In the genomic region with DNA sequence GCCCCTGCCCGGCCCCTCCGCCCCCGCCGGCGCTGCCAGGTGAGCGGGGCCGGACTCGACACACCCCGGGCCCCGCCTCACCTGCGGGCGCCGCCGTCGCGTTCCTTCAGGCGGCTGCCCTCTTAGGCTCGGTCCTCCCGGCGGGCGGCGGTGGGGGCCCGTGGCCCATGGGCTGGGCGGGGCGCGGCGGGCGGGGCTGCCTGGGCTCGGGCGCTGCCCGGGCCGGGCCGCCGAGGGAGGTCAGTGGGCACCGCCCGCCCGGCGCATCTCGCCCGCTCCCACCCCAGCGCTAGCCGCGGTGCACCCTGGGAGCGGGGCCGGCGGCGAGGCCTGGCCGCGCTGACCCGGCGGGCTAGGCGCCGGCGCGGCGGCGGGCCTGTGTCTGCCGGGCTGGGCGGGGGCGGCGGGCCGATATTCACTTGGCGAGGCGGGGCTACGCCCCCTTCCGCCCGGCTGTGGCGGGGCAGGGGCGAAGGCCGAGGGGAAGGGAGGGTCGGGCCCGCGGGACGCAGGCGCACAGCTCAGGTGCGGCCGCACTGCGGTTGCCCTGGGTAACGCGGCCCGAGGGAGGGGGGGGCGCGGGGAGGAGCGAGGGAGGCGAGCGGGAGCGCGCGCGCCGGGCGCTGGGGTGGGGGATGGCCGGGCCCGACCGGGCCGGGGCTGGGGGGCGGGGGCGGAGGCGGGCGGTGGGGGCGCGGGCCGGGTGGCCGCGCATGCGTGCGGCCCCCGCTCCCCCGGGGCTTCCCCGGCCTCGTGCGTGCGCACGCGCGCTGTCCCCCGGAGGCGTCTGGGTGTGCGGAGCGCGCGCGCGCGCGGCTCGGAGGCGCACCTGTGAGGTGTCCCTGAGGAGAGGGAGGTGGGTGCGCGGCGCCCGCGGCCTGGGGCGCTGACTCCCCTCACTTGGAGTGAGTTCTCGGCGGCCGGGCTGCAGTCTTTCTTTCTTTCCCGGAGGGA, we compare ENCODE assay signal across 8 cellular contexts.
A peak's percentile ranks its signal among the peaks of the same experiment; 100 is the strongest.
DNase-seq lines count a peak whose midpoint lies in the region; ATAC-seq and TF ChIP-seq lines count a peak whose summit lies in the region.

A gene with protein sequence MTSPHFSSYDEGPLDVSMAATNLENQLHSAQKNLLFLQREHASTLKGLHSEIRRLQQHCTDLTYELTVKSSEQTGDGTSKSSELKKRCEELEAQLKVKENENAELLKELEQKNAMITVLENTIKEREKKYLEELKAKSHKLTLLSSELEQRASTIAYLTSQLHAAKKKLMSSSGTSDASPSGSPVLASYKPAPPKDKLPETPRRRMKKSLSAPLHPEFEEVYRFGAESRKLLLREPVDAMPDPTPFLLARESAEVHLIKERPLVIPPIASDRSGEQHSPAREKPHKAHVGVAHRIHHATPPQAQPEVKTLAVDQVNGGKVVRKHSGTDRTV (minus strand): TSS at position 384 of the 954 bp plus-strand sequence. CDS start 28,526 bp downstream, outside the sequence.
A gene (plus strand): TSS at position 768 of the 954 bp plus-strand sequence. CDS start 38,930 bp downstream, outside the sequence.

- peaks cover 28% of the 10 kb centered on the region for H3K36me3 ChIP-seq in OCI-LY1 (ENCODE audit: insufficient read depth, low read length)
- no peaks in the 10 kb centered on the region for H3K36me3 ChIP-seq in muscle layer of colon (ENCODE audit: insufficient read depth, low read length)

- H3K27me3 ChIP-seq in OCI-LY1 (ENCODE audit: insufficient read depth, low read length) (no peaks in the 10 kb centered on the region; the same call in 1 of the 2 replicates), muscle layer of colon (ENCODE audit: control insufficient read depth in 1 of 2, insufficient read depth in 2 of 2, low read length in 2 of 2) (no peaks in the 10 kb centered on the region)

- peak; percentile 77 for ATAC-seq in GM21515 (IDR thresholded peaks at IDR 0.05; ENCODE audit: unreplicated experiment)

- TF ChIP-seq POLR2A in erythroblast (IDR thresholded peaks at IDR 0.05; ENCODE audit: low read length) = peak; percentile 30

- H3K4me3 ChIP-seq in OCI-LY1 (ENCODE audit: low read depth, low read length, poor library complexity, severe bottlenecking) (peak within 1 kb of the TSS; percentile 70), muscle layer of colon (ENCODE audit: low read depth in 1 of 2, low read length in 2 of 2) (peak within 1 kb of the TSS; percentile 82 to 89)

- no peak for TF ChIP-seq CTCF in OCI-LY1 (IDR thresholded peaks at IDR 0.05; ENCODE audit: low read length)

- H3K4me2 ChIP-seq in OCI-LY1 (ENCODE audit: low read length) = peak within 1 kb of the TSS; percentile 89

- H3K9ac ChIP-seq in OCI-LY1 (ENCODE audit: low read length) (peak within 1 kb of the TSS; percentile 81), muscle layer of colon (ENCODE audit: low read length) (peak within 1 kb of the TSS; percentile 91)

- H3K79me2 ChIP-seq in OCI-LY1 (ENCODE audit: insufficient read depth, low read length) = 0 out of 2 replicates have a peak, but pooled peaks cover 3% of the 10 kb centered on the region

- DNase-seq in DMS114 treated with DMSO at 0.1 percent for 48 hours (lab: John Stamatoyannopoulos, UW; ENCODE audit: unreplicated experiment) (peak; percentile 67), HuH-7.5 (ENCODE audit: low spot score) (peak; percentile 95), erythroblast (lab: John Stamatoyannopoulos, UW) (peak; percentile 89 to 92)
- peak; percentile 96 for DNase-seq in activated T-cell treated with anti-CD3 and anti-CD28 coated beads, Interleukin-2, amount 50 U/mL, for 1 hour
- peak; percentile 87 for DNase-seq in stimulated activated CD8-positive, alpha-beta memory T cell treated with anti-CD3 and anti-CD28 coated beads, Interleukin-7, amount 100 ng/mL, for 24 hours (ENCODE audit: low read depth)

- H3K27ac ChIP-seq in OCI-LY1 (ENCODE audit: low read depth, low read length, poor library complexity, severe bottlenecking) (no peak within 1 kb of the TSS), muscle layer of colon (ENCODE audit: low read depth, low read length) (peak within 1 kb of the TSS; percentile 81)

- H3K9me2 ChIP-seq in OCI-LY1 (ENCODE audit: low read depth, low read length) = no peaks in the 10 kb centered on the region

- H3K4me1 ChIP-seq in OCI-LY1 (ENCODE audit: insufficient read depth, low read length, severe bottlenecking) (peaks cover 25% of the 10 kb centered on the region), muscle layer of colon (ENCODE audit: insufficient read depth, low read length) (peaks cover 29% of the 10 kb centered on the region)

- no peaks in the 10 kb centered on the region for H3K9me3 ChIP-seq in OCI-LY1 (ENCODE audit: low read length)
- no peaks in the 10 kb centered on the region for H3K9me3 ChIP-seq in muscle layer of colon (ENCODE audit: low read length)

- H3F3A ChIP-seq in OCI-LY1 (ENCODE audit: insufficient read depth, low read length) = 0 out of 2 replicates have a peak, but pooled peaks cover 4% of the 10 kb centered on the region

- no peaks in the 10 kb centered on the region for H4K20me1 ChIP-seq in OCI-LY1 (ENCODE audit: insufficient read depth, low read length)

- no peak within 1 kb of the TSS for H2AFZ ChIP-seq in OCI-LY1 (ENCODE audit: low read length)
